ENCODE assay signal across 8 cellular contexts in the genomic region with DNA sequence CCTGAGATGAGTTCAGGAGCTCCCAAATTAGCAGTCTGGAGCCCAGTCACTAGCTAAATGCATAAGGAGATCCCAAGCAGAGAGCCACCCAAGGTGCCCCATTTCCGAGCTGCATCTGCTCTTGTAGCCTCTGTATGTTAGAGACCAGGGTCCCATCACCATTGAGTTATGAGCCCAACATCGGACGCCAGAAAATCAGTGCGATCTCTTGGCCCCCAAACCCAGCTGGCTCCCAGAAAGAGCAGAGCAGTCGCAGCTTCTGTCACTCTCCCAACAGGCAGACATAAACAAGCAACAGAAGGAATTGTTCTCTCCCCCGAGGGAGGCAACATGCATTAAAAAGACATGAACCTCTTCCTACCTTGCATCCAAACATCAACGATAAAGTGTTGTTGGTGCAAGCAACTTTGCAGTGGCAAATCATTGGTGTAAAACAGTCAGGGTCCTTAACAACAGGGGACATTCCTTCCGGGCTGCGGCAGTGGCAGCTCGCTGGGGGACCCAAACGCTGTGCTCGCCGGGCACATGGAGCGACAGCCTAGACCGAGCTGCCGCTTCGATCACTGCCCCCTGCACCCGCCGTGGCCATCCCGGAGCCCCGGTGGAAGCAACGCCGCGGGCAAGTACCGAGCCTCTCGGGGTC.
A peak's percentile ranks its signal among the peaks of the same experiment; 100 is the strongest.
DNase-seq lines count a peak whose midpoint lies in the region; ATAC-seq and TF ChIP-seq lines count a peak whose summit lies in the region.

No MANE protein-coding gene starts in this region.

- H3K4me3 Mint-ChIP-seq in activated naive CD4-positive, alpha-beta T cell treated with anti-CD3 and anti-CD28 coated beads, Interleukin-2, amount 50 U/mL, for 24 hours: peak overlapping the region; percentile 67
- H3K4me3 Mint-ChIP-seq in effector memory CD8-positive, alpha-beta T cell: no peak overlapping the region

- intact Hi-C loops in mucosa of descending colon (cut with DNase I, micrococcal nuclease): no loop called here

- 1% methylated on average over 26 of the region's 26 CpGs for WGBS in urinary bladder

- H3K27ac ChIP-seq in cingulate gyrus (ENCODE audit: low read depth, low read length) (peak overlapping the region; percentile 39), urinary bladder (ENCODE audit: low read depth) (no peak overlapping the region)

- H3K27me3 Mint-ChIP-seq in activated naive CD4-positive, alpha-beta T cell treated with anti-CD3 and anti-CD28 coated beads, Interleukin-2, amount 50 U/mL, for 24 hours: peaks cover 3% of the 10 kb centered on the region
- H3K27me3 Mint-ChIP-seq in effector memory CD8-positive, alpha-beta T cell: no peaks in the 10 kb centered on the region

- no peaks in the 10 kb centered on the region for H3K9me3 ChIP-seq in mucosa of descending colon

- H3K4me3 ChIP-seq in mucosa of descending colon: no peak overlapping the region
- peak overlapping the region; percentile 60 for H3K4me3 ChIP-seq in urinary bladder (ENCODE audit: low read depth, low read length)

- no peaks in the 10 kb centered on the region for H3K36me3 ChIP-seq in mucosa of descending colon (ENCODE audit: low read depth)
- no peaks in the 10 kb centered on the region for H3K36me3 ChIP-seq in urinary bladder (ENCODE audit: insufficient read depth)

- H3K27ac Mint-ChIP-seq in activated naive CD4-positive, alpha-beta T cell treated with anti-CD3 and anti-CD28 coated beads, Interleukin-2, amount 50 U/mL, for 24 hours: no peak overlapping the region
- H3K27ac Mint-ChIP-seq in effector memory CD8-positive, alpha-beta T cell: no peak overlapping the region

- H3K4me1 ChIP-seq in mucosa of descending colon (ENCODE audit: low read depth) (no peaks in the 10 kb centered on the region), urinary bladder (ENCODE audit: insufficient read depth) (no peaks in the 10 kb centered on the region)

- no peaks in the 10 kb centered on the region for H3K9me3 Mint-ChIP-seq in activated naive CD4-positive, alpha-beta T cell treated with anti-CD3 and anti-CD28 coated beads, Interleukin-2, amount 50 U/mL, for 24 hours
- peaks cover 8 to 9% of the 10 kb centered on the region in 2 donors for H3K9me3 Mint-ChIP-seq in effector memory CD8-positive, alpha-beta T cell

- no peak for DNase-seq in activated naive CD4-positive, alpha-beta T cell treated with anti-CD3 and anti-CD28 coated beads, Interleukin-2, amount 50 U/mL, for 16 hours
- peak in 2 of 3 donors; percentile 3 to 48 for DNase-seq in mucosa of descending colon
- DNase-seq in GM19238 (ENCODE audit: insufficient read length, low spot score): no peak
- DNase-seq in DMS153 (lab: John Stamatoyannopoulos, UW): no peak
- DNase-seq in effector memory CD8-positive, alpha-beta T cell: no peak

- ATAC-seq in mucosa of descending colon: peak; percentile 42
- ATAC-seq in effector memory CD8-positive, alpha-beta T cell (replicated peaks): no peak

- peaks cover 7% of the 10 kb centered on the region for H3K4me1 Mint-ChIP-seq in activated naive CD4-positive, alpha-beta T cell treated with anti-CD3 and anti-CD28 coated beads, Interleukin-2, amount 50 U/mL, for 24 hours
- H3K4me1 Mint-ChIP-seq in effector memory CD8-positive, alpha-beta T cell (ENCODE audit: low read depth in 2 of 2): no peaks in the 10 kb centered on the region

- TF ChIP-seq CTCF in mucosa of descending colon (IDR thresholded peaks at IDR 0.05): no peak

- H3K36me3 Mint-ChIP-seq in activated naive CD4-positive, alpha-beta T cell treated with anti-CD3 and anti-CD28 coated beads, Interleukin-2, amount 50 U/mL, for 24 hours: no peaks in the 10 kb centered on the region
- no peaks in the 10 kb centered on the region for H3K36me3 Mint-ChIP-seq in effector memory CD8-positive, alpha-beta T cell (ENCODE audit: insufficient read depth)

Comparison
In these comparisons a context has a peak if more than half of its experiments do, and no peak if none do; other contexts are left out.
1. DNase-seq: peak in mucosa of descending colon (2 of 3); none in activated naive CD4-positive, alpha-beta T cell treated with anti-CD3 and anti-CD28 coated beads, Interleukin-2, amount 50 U/mL, for 16 hours (single experiment), GM19238 (single experiment), DMS153 (single experiment) and effector memory CD8-positive, alpha-beta T cell (0 of 3).